29 cellular contexts compared by ENCODE assay signal in the genomic region with DNA sequence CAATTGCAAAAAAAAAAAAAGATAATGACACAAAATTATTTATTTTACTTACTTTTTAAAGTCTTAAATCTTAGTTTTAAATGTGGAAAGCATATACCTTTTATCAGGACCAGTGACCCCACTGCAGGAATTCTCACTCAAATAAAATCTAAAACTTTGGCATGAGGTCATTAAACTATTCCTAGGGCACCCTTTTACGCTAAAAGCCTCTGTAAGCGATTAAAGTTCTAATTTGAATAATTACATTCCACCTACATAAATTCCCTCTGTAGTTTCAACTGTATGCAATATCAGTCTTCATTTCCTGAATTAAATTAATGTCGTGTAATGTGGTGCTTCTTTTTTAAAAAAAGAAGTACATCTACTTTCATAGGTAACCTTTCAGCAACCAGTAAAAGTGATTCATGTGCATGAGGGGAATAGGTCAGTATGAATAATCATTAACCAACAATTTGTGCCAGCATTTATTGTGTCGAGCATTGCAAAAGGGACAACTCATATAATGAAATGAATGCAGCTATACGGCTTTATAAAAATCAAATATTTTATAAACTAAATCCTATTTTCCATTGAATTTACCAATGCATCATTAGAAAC. TPM values are rescaled to one million over a fixed set of nuclear protein-coding genes. Genes with fewer than 3 reads are reported as not detected.
DNase-seq lines count a peak whose midpoint lies in the region; ATAC-seq and TF ChIP-seq lines count a peak whose summit lies in the region.
"Had no signal": no experiment of that assay in that cellular context is flagged by ENCODE, and none has a peak within 500 bp of the region (broad histone marks: within the 10 kb centered on the region; RNA-seq: fewer than 3 reads in every experiment).

No MANE protein-coding gene starts in this region.

- no peak overlapping the region for H3K27ac ChIP-seq in SK-N-MC
- H3K27ac ChIP-seq: ascending aorta; BLaER1 treated with 17β-estradiol and CSF1 and Interleukin-3, amounts not matched to agents 10 nM and 100 nM; coronary artery; heart left ventricle; skin epidermis; uterus had no signal

- H3K9me3 ChIP-seq in SK-N-MC (ENCODE audit: low read depth, low read length) = no peaks in the 10 kb centered on the region; the same call in 1 of the 2 replicates
- H3K9me3 ChIP-seq: SK-N-SH, uterus had no signal

- H3K9ac ChIP-seq in SK-N-MC (ENCODE audit: insufficient read length) = no peak overlapping the region
- H3K9ac ChIP-seq: BLaER1 treated with 17β-estradiol and CSF1 and Interleukin-3, amounts not matched to agents 10 nM and 100 nM; SK-N-SH had no signal

- H3K36me3 ChIP-seq in SK-N-MC (ENCODE audit: insufficient read depth, low read length) = no peaks in the 10 kb centered on the region
- H3K36me3 ChIP-seq: uterus had no signal

- peak overlapping the region; percentile 15; the same call in 1 of the 2 replicates for H3K4me3 ChIP-seq in SK-N-MC
- H3K4me3 ChIP-seq: ascending aorta; BLaER1 treated with 17β-estradiol and CSF1 and Interleukin-3, amounts not matched to agents 10 nM and 100 nM; coronary artery; heart left ventricle; skin epidermis; uterus had no signal

- ATAC-seq in SK-N-SH treated with all-trans-retinoic acid at 6 μM for 48 hours = no peak
- ATAC-seq: activated CD4-positive, CD25-positive, alpha-beta regulatory T cell treated with anti-CD3 and anti-CD28 coated beads, Interleukin-2, amount 50 U/mL, for 24 hours; activated T-cell treated with anti-CD3 and anti-CD28 coated beads, Interleukin-2, amount 50 U/mL, for 72 hours; esophagus mucosa; HCT116; heart left ventricle; left cardiac atrium had no signal

- DNase-seq in ELR (ENCODE audit: low read depth) (peak; percentile 27), SK-N-MC (ENCODE audit: low read depth, low spot score) (no peak), iris pigment epithelial cell (ENCODE audit: low read depth) (peak; percentile 12), renal cortical epithelial cell (ENCODE audit: low read depth) (peak; percentile 95), Kasumi-1 (lab: John Stamatoyannopoulos, UW) (no peak)
- no peak for DNase-seq in activated CD4-positive, alpha-beta T cell treated with anti-CD3 and anti-CD28 coated beads, Interleukin-2, amount 50 U/mL, for 48 hours
- DNase-seq: activated CD4-positive, alpha-beta T cell treated with anti-CD3 and anti-CD28 coated beads, Interleukin-2, amount 50 U/mL, for 4 hours; activated T-cell treated with anti-CD3 and anti-CD28 coated beads, Interleukin-2, amount 50 U/mL, for 72 hours; caudate nucleus; DMS79; effector CD8-positive, alpha-beta T cell; GF-D8; heart left ventricle; left cardiac atrium; NCI-H1105; NCI-H187; NCI-H2171; NCI-H510A treated with DMSO at 0.1 percent for 48 hours; retina; SK-N-SH; uterus had no signal

TF ChIP-seq in SK-N-SH treated with all-trans-retinoic acid at 6 μM for 48 hours, 23 proteins besides CTCF, POLR2A, EP300 and RAD21 (continues in another document):
- TF ChIP-seq RARB (CRISPR knock-in tag; IDR thresholded peaks at IDR 0.05) (no peak), ZNF70 (CRISPR knock-in tag; IDR thresholded peaks at IDR 0.05) (no peak), ISL1 (CRISPR knock-in tag; IDR thresholded peaks at IDR 0.05) (no peak), ESRRG (CRISPR knock-in tag; IDR thresholded peaks at IDR 0.05) (no peak), ZNF8 (CRISPR knock-in tag; IDR thresholded peaks at IDR 0.05) (no peak), PPARA (CRISPR knock-in tag; IDR thresholded peaks at IDR 0.05; ENCODE audit: borderline replicate concordance) (no peak), ZNF565 (CRISPR knock-in tag; conservative IDR thresholded peaks at IDR 0.05; ENCODE audit: low read depth) (no peak), TCF4 (CRISPR knock-in tag; IDR thresholded peaks at IDR 0.05; ENCODE audit: borderline replicate concordance) (no peak), SNAI2 (CRISPR knock-in tag; IDR thresholded peaks at IDR 0.05) (no peak), OSR1 (CRISPR knock-in tag; IDR thresholded peaks at IDR 0.05) (no peak), TOX (CRISPR knock-in tag; IDR thresholded peaks at IDR 0.05; ENCODE audit: borderline replicate concordance) (no peak), ZC3H10 (CRISPR knock-in tag; IDR thresholded peaks at IDR 0.05) (no peak), BACH2 (CRISPR knock-in tag; IDR thresholded peaks at IDR 0.05; ENCODE audit: borderline replicate concordance) (no peak), ARNTL (CRISPR knock-in tag; IDR thresholded peaks at IDR 0.05; ENCODE audit: borderline replicate concordance, low read depth) (no peak), ZFP30 (CRISPR knock-in tag; IDR thresholded peaks at IDR 0.05) (no peak)
- TF ChIP-seq, protein P1, sequence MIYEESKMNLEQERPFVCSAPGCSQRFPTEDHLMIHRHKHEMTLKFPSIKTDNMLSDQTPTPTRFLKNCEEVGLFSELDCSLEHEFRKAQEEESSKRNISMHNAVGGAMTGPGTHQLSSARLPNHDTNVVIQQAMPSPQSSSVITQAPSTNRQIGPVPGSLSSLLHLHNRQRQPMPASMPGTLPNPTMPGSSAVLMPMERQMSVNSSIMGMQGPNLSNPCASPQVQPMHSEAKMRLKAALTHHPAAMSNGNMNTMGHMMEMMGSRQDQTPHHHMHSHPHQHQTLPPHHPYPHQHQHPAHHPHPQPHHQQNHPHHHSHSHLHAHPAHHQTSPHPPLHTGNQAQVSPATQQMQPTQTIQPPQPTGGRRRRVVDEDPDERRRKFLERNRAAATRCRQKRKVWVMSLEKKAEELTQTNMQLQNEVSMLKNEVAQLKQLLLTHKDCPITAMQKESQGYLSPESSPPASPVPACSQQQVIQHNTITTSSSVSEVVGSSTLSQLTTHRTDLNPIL (CRISPR knock-in tag; IDR thresholded peaks at IDR 0.05; ENCODE audit: low read depth) = no peak
- TF ChIP-seq, protein P2, sequence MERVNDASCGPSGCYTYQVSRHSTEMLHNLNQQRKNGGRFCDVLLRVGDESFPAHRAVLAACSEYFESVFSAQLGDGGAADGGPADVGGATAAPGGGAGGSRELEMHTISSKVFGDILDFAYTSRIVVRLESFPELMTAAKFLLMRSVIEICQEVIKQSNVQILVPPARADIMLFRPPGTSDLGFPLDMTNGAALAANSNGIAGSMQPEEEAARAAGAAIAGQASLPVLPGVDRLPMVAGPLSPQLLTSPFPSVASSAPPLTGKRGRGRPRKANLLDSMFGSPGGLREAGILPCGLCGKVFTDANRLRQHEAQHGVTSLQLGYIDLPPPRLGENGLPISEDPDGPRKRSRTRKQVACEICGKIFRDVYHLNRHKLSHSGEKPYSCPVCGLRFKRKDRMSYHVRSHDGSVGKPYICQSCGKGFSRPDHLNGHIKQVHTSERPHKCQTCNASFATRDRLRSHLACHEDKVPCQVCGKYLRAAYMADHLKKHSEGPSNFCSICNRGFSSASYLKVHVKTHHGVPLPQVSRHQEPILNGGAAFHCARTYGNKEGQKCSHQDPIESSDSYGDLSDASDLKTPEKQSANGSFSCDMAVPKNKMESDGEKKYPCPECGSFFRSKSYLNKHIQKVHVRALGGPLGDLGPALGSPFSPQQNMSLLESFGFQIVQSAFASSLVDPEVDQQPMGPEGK (CRISPR knock-in tag; IDR thresholded peaks at IDR 0.05; ENCODE audit: borderline replicate concordance) = no peak
- TF ChIP-seq, protein P3, sequence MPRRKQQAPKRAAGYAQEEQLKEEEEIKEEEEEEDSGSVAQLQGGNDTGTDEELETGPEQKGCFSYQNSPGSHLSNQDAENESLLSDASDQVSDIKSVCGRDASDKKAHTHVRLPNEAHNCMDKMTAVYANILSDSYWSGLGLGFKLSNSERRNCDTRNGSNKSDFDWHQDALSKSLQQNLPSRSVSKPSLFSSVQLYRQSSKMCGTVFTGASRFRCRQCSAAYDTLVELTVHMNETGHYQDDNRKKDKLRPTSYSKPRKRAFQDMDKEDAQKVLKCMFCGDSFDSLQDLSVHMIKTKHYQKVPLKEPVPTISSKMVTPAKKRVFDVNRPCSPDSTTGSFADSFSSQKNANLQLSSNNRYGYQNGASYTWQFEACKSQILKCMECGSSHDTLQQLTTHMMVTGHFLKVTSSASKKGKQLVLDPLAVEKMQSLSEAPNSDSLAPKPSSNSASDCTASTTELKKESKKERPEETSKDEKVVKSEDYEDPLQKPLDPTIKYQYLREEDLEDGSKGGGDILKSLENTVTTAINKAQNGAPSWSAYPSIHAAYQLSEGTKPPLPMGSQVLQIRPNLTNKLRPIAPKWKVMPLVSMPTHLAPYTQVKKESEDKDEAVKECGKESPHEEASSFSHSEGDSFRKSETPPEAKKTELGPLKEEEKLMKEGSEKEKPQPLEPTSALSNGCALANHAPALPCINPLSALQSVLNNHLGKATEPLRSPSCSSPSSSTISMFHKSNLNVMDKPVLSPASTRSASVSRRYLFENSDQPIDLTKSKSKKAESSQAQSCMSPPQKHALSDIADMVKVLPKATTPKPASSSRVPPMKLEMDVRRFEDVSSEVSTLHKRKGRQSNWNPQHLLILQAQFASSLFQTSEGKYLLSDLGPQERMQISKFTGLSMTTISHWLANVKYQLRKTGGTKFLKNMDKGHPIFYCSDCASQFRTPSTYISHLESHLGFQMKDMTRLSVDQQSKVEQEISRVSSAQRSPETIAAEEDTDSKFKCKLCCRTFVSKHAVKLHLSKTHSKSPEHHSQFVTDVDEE (CRISPR knock-in tag; IDR thresholded peaks at IDR 0.05) = no peak
- TF ChIP-seq, protein P4, sequence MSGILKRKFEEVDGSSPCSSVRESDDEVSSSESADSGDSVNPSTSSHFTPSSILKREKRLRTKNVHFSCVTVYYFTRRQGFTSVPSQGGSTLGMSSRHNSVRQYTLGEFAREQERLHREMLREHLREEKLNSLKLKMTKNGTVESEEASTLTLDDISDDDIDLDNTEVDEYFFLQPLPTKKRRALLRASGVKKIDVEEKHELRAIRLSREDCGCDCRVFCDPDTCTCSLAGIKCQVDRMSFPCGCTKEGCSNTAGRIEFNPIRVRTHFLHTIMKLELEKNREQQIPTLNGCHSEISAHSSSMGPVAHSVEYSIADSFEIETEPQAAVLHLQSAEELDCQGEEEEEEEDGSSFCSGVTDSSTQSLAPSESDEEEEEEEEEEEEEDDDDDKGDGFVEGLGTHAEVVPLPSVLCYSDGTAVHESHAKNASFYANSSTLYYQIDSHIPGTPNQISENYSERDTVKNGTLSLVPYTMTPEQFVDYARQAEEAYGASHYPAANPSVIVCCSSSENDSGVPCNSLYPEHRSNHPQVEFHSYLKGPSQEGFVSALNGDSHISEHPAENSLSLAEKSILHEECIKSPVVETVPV (CRISPR knock-in tag; IDR thresholded peaks at IDR 0.05) = no peak

RNA-seq across cellular contexts. Expression of a gene that starts 44.8 kb away (rescaled TPM):
- 23.8 and 26.9 TPM in 2 replicates for total RNA-seq in renal cortical epithelial cell

Comparison
In these comparisons a context has a peak if more than half of its experiments do, and no peak if none do; other contexts are left out.
1. DNase-seq: peak in ELR (single experiment), iris pigment epithelial cell (single experiment) and renal cortical epithelial cell (single experiment); none in SK-N-MC (single experiment), Kasumi-1 (0 of 2) and activated CD4-positive, alpha-beta T cell treated with anti-CD3 and anti-CD28 coated beads, Interleukin-2, amount 50 U/mL, for 48 hours (0 of 2).